8 cellular contexts compared by ENCODE assay signal in genomic region chrX:1390621-1391369, GRCh38. TPM values are rescaled to one million over a fixed set of nuclear protein-coding genes. Genes with fewer than 3 reads are reported as not detected.
DNase-seq lines count a peak whose midpoint lies in the region; ATAC-seq lines count a peak whose summit lies in the region.

No MANE protein-coding gene starts in this region.

- no peaks in the 10 kb centered on the region for H3K4me1 ChIP-seq in HUES64 (ENCODE audit: insufficient read depth, low read length)

- peaks cover 29% of the 10 kb centered on the region for H3K4me1 Mint-ChIP-seq in activated naive CD8-positive, alpha-beta T cell treated with anti-CD3 and anti-CD28 coated beads, Interleukin-2, amount 10 ng/mL, durations not matched to agents 7 days and 5 days
- H3K4me1 Mint-ChIP-seq in immature natural killer cell: peaks cover 39 to 41% of the 10 kb centered on the region in 2 donors

- no peaks in the 10 kb centered on the region for H3K9me3 Mint-ChIP-seq in activated naive CD8-positive, alpha-beta T cell treated with anti-CD3 and anti-CD28 coated beads, Interleukin-2, amount 10 ng/mL, durations not matched to agents 7 days and 5 days
- peaks cover 0 to 1% (median 0%) of the 10 kb centered on the region in 6 donors for H3K9me3 Mint-ChIP-seq in immature natural killer cell

- peak overlapping the region; percentile 94 for H3K4me3 Mint-ChIP-seq in activated naive CD8-positive, alpha-beta T cell treated with anti-CD3 and anti-CD28 coated beads, Interleukin-2, amount 10 ng/mL, durations not matched to agents 7 days and 5 days
- H3K4me3 Mint-ChIP-seq in immature natural killer cell: peak overlapping the region; percentile 86 to 94 (median 91)

- ATAC-seq in activated naive CD8-positive, alpha-beta T cell treated with anti-CD3 and anti-CD28 coated beads, Interleukin-2, amount 10 ng/mL, durations not matched to agents 7 days and 5 days (ENCODE audit: low read depth): no peak
- ATAC-seq in stimulated activated naive CD8-positive, alpha-beta T cell treated with anti-CD3 and anti-CD28 coated beads, Interleukin-15, Interleukin-2, amounts not matched to agents 100 U/mL and 50 U/mL, for 24 hours: no peak
- no peak for ATAC-seq in HG02870 (IDR thresholded peaks at IDR 0.05; ENCODE audit: unreplicated experiment)

- no peaks in the 10 kb centered on the region for H3K27me3 ChIP-seq in HUES64 (ENCODE audit: insufficient read depth, low read length)

- 55% methylated on average over 30 of the region's 30 CpGs for WGBS in HUES64

- peak overlapping the region; percentile 100 for H3K9ac ChIP-seq in HUES64 (ENCODE audit: low read depth, low read length)

- H3K27ac ChIP-seq in HUES64 (ENCODE audit: low read depth, low read length): peak overlapping the region; percentile 100

- H3K36me3 Mint-ChIP-seq in activated naive CD8-positive, alpha-beta T cell treated with anti-CD3 and anti-CD28 coated beads, Interleukin-2, amount 10 ng/mL, durations not matched to agents 7 days and 5 days: peaks cover 32% of the 10 kb centered on the region
- H3K36me3 Mint-ChIP-seq in immature natural killer cell: peaks cover 8 to 17% (median 15%) of the 10 kb centered on the region in 3 donors

- peak overlapping the region; percentile 96 for H3K4me3 ChIP-seq in HUES64 (ENCODE audit: low read length)

- no peaks in the 10 kb centered on the region for H3K27me3 Mint-ChIP-seq in activated naive CD8-positive, alpha-beta T cell treated with anti-CD3 and anti-CD28 coated beads, Interleukin-2, amount 10 ng/mL, durations not matched to agents 7 days and 5 days
- H3K27me3 Mint-ChIP-seq in immature natural killer cell (ENCODE audit: low read depth in 3 of 3): peaks cover 13 to 22% (median 16%) of the 10 kb centered on the region in 3 donors

- H3K27ac Mint-ChIP-seq in activated naive CD8-positive, alpha-beta T cell treated with anti-CD3 and anti-CD28 coated beads, Interleukin-2, amount 10 ng/mL, durations not matched to agents 7 days and 5 days: peak overlapping the region; percentile 95
- peak overlapping the region in 5 of 6 donors; percentile 49 to 90 (median 86) for H3K27ac Mint-ChIP-seq in immature natural killer cell

- no peaks in the 10 kb centered on the region for H3K9me3 ChIP-seq in HUES64 (ENCODE audit: insufficient read depth, low read depth, low read length)

- peak; percentile 10 for DNase-seq in activated naive CD8-positive, alpha-beta T cell treated with anti-CD3 and anti-CD28 coated beads, Interleukin-2, amount 10 ng/mL, durations not matched to agents 7 days and 5 days
- no peak for DNase-seq in immature natural killer cell
- DNase-seq in stimulated activated naive CD8-positive, alpha-beta T cell treated with anti-CD3 and anti-CD28 coated beads, Interleukin-15, Interleukin-2, amounts not matched to agents 100 U/mL and 50 U/mL, for 24 hours: peak; percentile 19
- no peak for DNase-seq in cerebellar cortex (ENCODE audit: low spot score)
- no peak for DNase-seq in NCI-H1417 treated with DMSO at 0.1 percent for 48 hours (lab: John Stamatoyannopoulos, UW)
- no peak for DNase-seq in Kasumi-1 (lab: John Stamatoyannopoulos, UW)

- POLR2A ChIA-PET in activated naive CD8-positive, alpha-beta T cell treated with anti-CD3 and anti-CD28 coated beads, Interleukin-2, amount 10 ng/mL, durations not matched to agents 7 days and 5 days (lab: Charles Lee): no interaction called here

- peaks cover 58% of the 10 kb centered on the region for H3K36me3 ChIP-seq in HUES64 (ENCODE audit: insufficient read depth, low read length)

RNA-seq across cellular contexts. Expression of gene SLC25A6, which starts 1.1 kb away (rescaled TPM):
- polyA plus RNA-seq in HUES64 (2013, experiment 1 of 2): 378 TPM
- 420 TPM for polyA plus RNA-seq in HUES64 (2013, experiment 2 of 2)
- 100 to 1,000 TPM; 235 to 241 TPM for total RNA-seq in activated naive CD8-positive, alpha-beta T cell treated with anti-CD3 and anti-CD28 coated beads, Interleukin-2, amount 10 ng/mL, durations not matched to agents 7 days and 5 days
- 100 to 1,000 TPM; 330 to 354 (median 347) TPM for polyA plus RNA-seq in immature natural killer cell

RNA-seq across cellular contexts. Expression of gene IL3RA, which starts 54.2 kb away (rescaled TPM):
- 0.15 TPM for polyA plus RNA-seq in HUES64 (2013, experiment 1 of 2)
- not detected for polyA plus RNA-seq in HUES64 (2013, experiment 2 of 2)
- total RNA-seq in activated naive CD8-positive, alpha-beta T cell treated with anti-CD3 and anti-CD28 coated beads, Interleukin-2, amount 10 ng/mL, durations not matched to agents 7 days and 5 days: under 1 TPM; 0.17 to 0.77 TPM
- 1 to 10 TPM in 2 of 3 donors, under 1 TPM in 1; 0.79 to 5.0 (median 1.5) TPM for polyA plus RNA-seq in immature natural killer cell

Comparison
In these comparisons a context has a peak if more than half of its experiments do, and no peak if none do; other contexts are left out.
1. DNase-seq: peak in activated naive CD8-positive, alpha-beta T cell treated with anti-CD3 and anti-CD28 coated beads, Interleukin-2, amount 10 ng/mL, durations not matched to agents 7 days and 5 days (single experiment) and stimulated activated naive CD8-positive, alpha-beta T cell treated with anti-CD3 and anti-CD28 coated beads, Interleukin-15, Interleukin-2, amounts not matched to agents 100 U/mL and 50 U/mL, for 24 hours (single experiment); none in immature natural killer cell (0 of 3), cerebellar cortex (single experiment), NCI-H1417 treated with DMSO at 0.1 percent for 48 hours (single experiment) and Kasumi-1 (0 of 2).